Comparison of ENCODE assay signal across 10 cellular contexts in genomic region chr19:3683866-3684816, GRCh38. TPM values are rescaled to one million over a fixed set of nuclear protein-coding genes. Genes with fewer than 3 reads are reported as not detected.
A peak's percentile ranks its signal among the peaks of the same experiment; 100 is the strongest.
DNase-seq lines count a peak whose midpoint lies in the region; ATAC-seq and TF ChIP-seq lines count a peak whose summit lies in the region.
"Had no signal": no experiment of that assay in that cellular context is flagged by ENCODE, and none has a peak within 500 bp of the region (broad histone marks: within the 10 kb centered on the region; RNA-seq: fewer than 3 reads in every experiment).

No MANE protein-coding gene starts in this region.

- H3K27ac Mint-ChIP-seq in activated CD4-positive, alpha-beta T cell treated with anti-CD3 and anti-CD28 coated beads for 36 hours: no peak overlapping the region
- peak overlapping the region; percentile 66 for H3K27ac Mint-ChIP-seq in activated B cell treated with CpG ODN at 0.5 μM for 24 hours
- H3K27ac Mint-ChIP-seq in natural killer cell: no peak overlapping the region

- peaks cover 8 to 59% of the 10 kb centered on the region in 2 donors for H3K4me1 ChIP-seq in thoracic aorta (ENCODE audit: control insufficient read depth in 1 of 2, low read depth in 2 of 2)

- H3K4me1 Mint-ChIP-seq in activated CD4-positive, alpha-beta T cell treated with anti-CD3 and anti-CD28 coated beads for 36 hours: peaks cover 24% of the 10 kb centered on the region
- H3K4me1 Mint-ChIP-seq in activated B cell treated with CpG ODN at 0.5 μM for 24 hours: peaks cover 41% of the 10 kb centered on the region
- H3K4me1 Mint-ChIP-seq in natural killer cell: peaks cover 28 to 31% of the 10 kb centered on the region in 2 donors

- no peak for TF ChIP-seq CTCF in activated B cell treated with CpG ODN at 0.5 μM for 24 hours (IDR thresholded peaks at IDR 0.05)
- TF ChIP-seq CTCF in thoracic aorta (IDR thresholded peaks at IDR 0.05): no peak
- no peak for TF ChIP-seq CTCF in natural killer cell (IDR thresholded peaks at IDR 0.05)

- peak; percentile 40 for ATAC-seq in activated CD4-positive, alpha-beta T cell treated with anti-CD3 and anti-CD28 coated beads for 36 hours
- ATAC-seq in activated B cell treated with CpG ODN at 0.5 μM for 24 hours (ENCODE audit: low read depth): peak; percentile 68
- no peak for ATAC-seq in thoracic aorta (ENCODE audit: insufficient number of reproducible peaks, low FRiP score, low read depth)
- ATAC-seq in natural killer cell: no peak
- ATAC-seq in GM18519 (IDR thresholded peaks at IDR 0.05; ENCODE audit: low FRiP score, unreplicated experiment): no peak

- intact Hi-C loops in activated CD4-positive, alpha-beta T cell treated with anti-CD3 and anti-CD28 coated beads for 36 hours (cut with DNase I, micrococcal nuclease): no loop called here
- intact Hi-C loops in activated B cell treated with CpG ODN at 0.5 μM for 24 hours (cut with micrococcal nuclease) (loop anchor here (1.0 kb wide), 1 partner anchor 16 kb away; the partner anchor contains the start of gene PIP5K1C), natural killer cell (cut with micrococcal nuclease) (no loop called here)

- H3K36me3 Mint-ChIP-seq in activated CD4-positive, alpha-beta T cell treated with anti-CD3 and anti-CD28 coated beads for 36 hours (ENCODE audit: low read depth): peaks cover 13% of the 10 kb centered on the region
- H3K36me3 Mint-ChIP-seq in activated B cell treated with CpG ODN at 0.5 μM for 24 hours (ENCODE audit: low read depth) (peaks cover 6% of the 10 kb centered on the region), natural killer cell (no peaks in the 10 kb centered on the region)

- peak overlapping the region; percentile 67 to 77 for H3K27ac ChIP-seq in thoracic aorta
- H3K27ac ChIP-seq: 22Rv1 had no signal

- H3K4me3 ChIP-seq in thoracic aorta: no peak overlapping the region

- H3K36me3 ChIP-seq in thoracic aorta: no peaks in the 10 kb centered on the region

- POLR2A ChIA-PET in activated CD4-positive, alpha-beta T cell treated with anti-CD3 and anti-CD28 coated beads for 36 hours (lab: Charles Lee): no interaction called here
- POLR2A ChIA-PET in activated B cell treated with CpG ODN at 0.5 μM for 24 hours (lab: Charles Lee): interaction anchor here (0.6 to 1.5 kb wide), 3 partner anchors 10 to 181 kb away, joined by 4 to 8 read pairs (median 6); no protein-coding TSS in a partner anchor

- no peaks in the 10 kb centered on the region for H3K27me3 ChIP-seq in thoracic aorta (replicated peaks; ENCODE audit: insufficient read depth)

- no peaks in the 10 kb centered on the region for H3K27me3 Mint-ChIP-seq in activated CD4-positive, alpha-beta T cell treated with anti-CD3 and anti-CD28 coated beads for 36 hours
- H3K27me3 Mint-ChIP-seq in activated B cell treated with CpG ODN at 0.5 μM for 24 hours: no peaks in the 10 kb centered on the region
- H3K27me3 Mint-ChIP-seq in natural killer cell (ENCODE audit: low read depth in 2 of 2): no peaks in the 10 kb centered on the region

- H3K9me3 Mint-ChIP-seq in activated CD4-positive, alpha-beta T cell treated with anti-CD3 and anti-CD28 coated beads for 36 hours (ENCODE audit: low read depth): peaks cover 3% of the 10 kb centered on the region
- H3K9me3 Mint-ChIP-seq in activated B cell treated with CpG ODN at 0.5 μM for 24 hours: no peaks in the 10 kb centered on the region
- H3K9me3 Mint-ChIP-seq in natural killer cell: no peaks in the 10 kb centered on the region

- CTCF ChIA-PET in activated CD4-positive, alpha-beta T cell treated with anti-CD3 and anti-CD28 coated beads for 36 hours (lab: Charles Lee): interaction anchor here (0.6 kb wide), 1 partner anchor 16 kb away, joined by 3 read pairs; the partner anchor contains the start of gene PIP5K1C
- CTCF ChIA-PET in activated B cell treated with CpG ODN at 0.5 μM for 24 hours (lab: Charles Lee): interaction anchor here (1.0 kb wide), 1 partner anchor 13 kb away, joined by 4 read pairs; no protein-coding TSS in a partner anchor

- DNase-seq in activated CD4-positive, alpha-beta T cell treated with anti-CD3 and anti-CD28 coated beads for 36 hours: peak; percentile 54
- no peak for DNase-seq in activated CD4-positive, alpha-beta T cell treated with anti-CD3 and anti-CD28 coated beads for 4 hours
- peak; percentile 39 for DNase-seq in activated B cell treated with CpG ODN at 0.5 μM for 24 hours
- peak; percentile 81 for DNase-seq in iris pigment epithelial cell (ENCODE audit: low read depth)
- no peak for DNase-seq in thoracic aorta (ENCODE audit: low spot score)
- DNase-seq in natural killer cell: no peak
- no peak for DNase-seq in SHP77 treated with DMSO at 0.1 percent for 48 hours (lab: John Stamatoyannopoulos, UW)
- DNase-seq: activated CD4-positive, alpha-beta T cell treated with anti-CD3 and anti-CD28 coated beads for 1 hour had no signal

- no peaks in the 10 kb centered on the region for H3K9me3 ChIP-seq in thoracic aorta

- no peak overlapping the region for H3K4me3 Mint-ChIP-seq in activated CD4-positive, alpha-beta T cell treated with anti-CD3 and anti-CD28 coated beads for 36 hours
- peak overlapping the region; percentile 77 for H3K4me3 Mint-ChIP-seq in activated B cell treated with CpG ODN at 0.5 μM for 24 hours
- H3K4me3 Mint-ChIP-seq in natural killer cell: no peak overlapping the region

RNA-seq across cellular contexts. Expression of gene PIP5K1C, which starts 16.1 kb away (rescaled TPM):
- total RNA-seq in activated CD4-positive, alpha-beta T cell treated with anti-CD3 and anti-CD28 coated beads for 36 hours: 10 to 100 TPM; 14.6 to 15.3 TPM
- total RNA-seq in activated B cell treated with CpG ODN at 0.5 μM for 24 hours (28.3 and 31.1 TPM in 2 replicates), thoracic aorta (10 to 100 TPM; 82.6 to 84.5 TPM), natural killer cell (10 to 100 TPM; 35.0 to 49.2 (median 36.8) TPM)

RNA-seq across cellular contexts. Expression of gene TJP3, which starts 24.0 kb away (rescaled TPM):
- 1 to 10 TPM; 1.0 to 2.7 TPM for total RNA-seq in activated CD4-positive, alpha-beta T cell treated with anti-CD3 and anti-CD28 coated beads for 36 hours
- 0.86 and 1.7 TPM in 2 replicates for total RNA-seq in activated B cell treated with CpG ODN at 0.5 μM for 24 hours
- 1 to 10 TPM in 1 of 2 donors, under 1 TPM in 1; 0.41 to 2.1 TPM for total RNA-seq in thoracic aorta
- 1 to 10 TPM; 1.1 to 2.9 (median 1.3) TPM for total RNA-seq in natural killer cell

RNA-seq across cellular contexts. Expression of gene CACTIN, which starts 57.6 kb away (rescaled TPM):
- 10 to 100 TPM; 28.0 to 33.6 TPM for total RNA-seq in activated CD4-positive, alpha-beta T cell treated with anti-CD3 and anti-CD28 coated beads for 36 hours
- 45.3 and 48.1 TPM in 2 replicates for total RNA-seq in activated B cell treated with CpG ODN at 0.5 μM for 24 hours
- total RNA-seq in thoracic aorta: 10 to 100 TPM; 33.4 to 38.0 TPM
- 10 to 100 TPM; 33.6 to 42.2 (median 40.8) TPM for total RNA-seq in natural killer cell

Comparison
In these comparisons a context has a peak if more than half of its experiments do, and no peak if none do; other contexts are left out.
1. DNase-seq: peak in activated CD4-positive, alpha-beta T cell treated with anti-CD3 and anti-CD28 coated beads for 36 hours (single experiment), activated B cell treated with CpG ODN at 0.5 μM for 24 hours (single experiment) and iris pigment epithelial cell (single experiment); none in activated CD4-positive, alpha-beta T cell treated with anti-CD3 and anti-CD28 coated beads for 4 hours (0 of 2), thoracic aorta (single experiment), natural killer cell (single experiment) and SHP77 treated with DMSO at 0.1 percent for 48 hours (single experiment).
2. ATAC-seq: peak in activated CD4-positive, alpha-beta T cell treated with anti-CD3 and anti-CD28 coated beads for 36 hours (single experiment) and activated B cell treated with CpG ODN at 0.5 μM for 24 hours (single experiment); none in thoracic aorta (single experiment), natural killer cell (0 of 3) and GM18519 (single experiment).